In the genomic region with DNA sequence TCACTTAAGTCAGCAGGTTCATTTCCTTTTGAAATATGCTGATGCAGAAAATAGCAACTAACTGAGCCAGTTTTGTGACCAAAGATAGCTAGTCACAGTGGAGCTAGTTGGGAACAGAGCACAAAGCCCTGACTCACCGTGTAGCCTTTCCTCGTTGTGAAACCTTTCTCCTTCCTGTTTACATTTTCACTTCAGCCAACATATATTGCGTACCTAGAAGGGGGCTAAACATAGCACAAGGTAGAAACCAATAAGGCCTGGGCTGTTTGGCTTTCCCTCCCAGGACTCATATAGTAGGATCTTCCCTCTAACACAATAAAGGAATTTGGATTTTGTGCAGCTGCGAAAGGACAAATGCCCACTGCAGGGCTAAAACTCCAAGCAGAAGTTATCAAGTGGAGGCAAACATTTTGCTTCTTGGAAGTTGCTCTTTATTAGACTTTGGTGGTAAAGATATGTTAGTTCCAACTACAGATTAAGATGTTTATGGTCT, we compare ENCODE assay signal across 8 cellular contexts. TPM values are rescaled to one million over a fixed set of nuclear protein-coding genes. Genes with fewer than 3 reads are reported as not detected.
DNase-seq lines count a peak whose midpoint lies in the region; ATAC-seq and TF ChIP-seq lines count a peak whose summit lies in the region.

No MANE protein-coding gene starts in this region.

- H3K4me1 ChIP-seq in left ventricle myocardium inferior (peaks cover 4% of the 10 kb centered on the region), muscle layer of duodenum (ENCODE audit: control insufficient read depth in 1 of 2, insufficient read depth in 2 of 2, low read length in 2 of 2) (no peaks in the 10 kb centered on the region)

- H3K27me3 ChIP-seq in left ventricle myocardium inferior (ENCODE audit: low read depth) (no peaks in the 10 kb centered on the region), muscle layer of duodenum (ENCODE audit: low read depth, low read length) (no peaks in the 10 kb centered on the region)

- DNase-seq in Right ventricle myocardium superior (no peak), left ventricle myocardium inferior (no peak), NCI-H2029 treated with DMSO at 0.1 percent for 48 hours (lab: John Stamatoyannopoulos, UW) (peak; percentile 38), cardiac fibroblast (ENCODE audit: low read depth in 2 of 2) (peak; percentile 74 to 92), NCI-H446 treated with DMSO at 0.1 percent for 48 hours (lab: John Stamatoyannopoulos, UW) (no peak)
- no peak for DNase-seq in central memory CD4-positive, alpha-beta T cell

- H3K27ac ChIP-seq in left ventricle myocardium inferior (replicated peaks) (no peak overlapping the region), muscle layer of duodenum (ENCODE audit: low read length) (peak overlapping the region; percentile 74)

- H3K9me3 ChIP-seq in left ventricle myocardium inferior (replicated peaks) (no peaks in the 10 kb centered on the region), muscle layer of duodenum (ENCODE audit: control insufficient read depth in 1 of 2, low read length in 2 of 2) (no peaks in the 10 kb centered on the region)

- intact Hi-C loops in Right ventricle myocardium superior (cut with DNase I): no loop called here
- intact Hi-C loops in left ventricle myocardium inferior (cut with micrococcal nuclease): no loop called here

- H3K36me3 ChIP-seq in left ventricle myocardium inferior (no peaks in the 10 kb centered on the region), muscle layer of duodenum (ENCODE audit: control insufficient read depth in 1 of 2, insufficient read depth in 2 of 2, low read length in 2 of 2) (no peaks in the 10 kb centered on the region)

- ATAC-seq in Right ventricle myocardium superior (ENCODE audit: poor library complexity) (peak; percentile 45), HG02678 (IDR thresholded peaks at IDR 0.05; ENCODE audit: unreplicated experiment) (peak; percentile 97)

- H3K4me3 ChIP-seq in left ventricle myocardium inferior (no peak overlapping the region), cardiac fibroblast (replicated peaks in 1 of 2; ENCODE audit: low read depth in 2 of 2, low read length in 2 of 2) (no peak overlapping the region), muscle layer of duodenum (ENCODE audit: low read depth in 1 of 2, low read length in 2 of 2) (no peak overlapping the region)

- TF ChIP-seq CTCF in left ventricle myocardium inferior (IDR thresholded peaks at IDR 0.05; ENCODE audit: borderline replicate concordance): no peak
- no peak for TF ChIP-seq CTCF in cardiac fibroblast (IDR thresholded peaks at IDR 0.05; ENCODE audit: low read depth, low read length)

RNA-seq across cellular contexts. Expression of gene LPIN2, which starts 24.5 kb away (rescaled TPM):
- total RNA-seq in Right ventricle myocardium superior: 10.4 TPM
- 8.2 TPM for total RNA-seq in left ventricle myocardium inferior

Comparison
In these comparisons a context has a peak if more than half of its experiments do, and no peak if none do; other contexts are left out.
1. DNase-seq: peak in NCI-H2029 treated with DMSO at 0.1 percent for 48 hours (single experiment) and cardiac fibroblast (2 of 2); none in Right ventricle myocardium superior (single experiment), left ventricle myocardium inferior (single experiment), central memory CD4-positive, alpha-beta T cell (single experiment) and NCI-H446 treated with DMSO at 0.1 percent for 48 hours (single experiment).